In genomic region chr2:138373993-138374408, GRCh38 we compare ENCODE assay signal across 8 cellular contexts.
DNase-seq lines count a peak whose midpoint lies in the region; ATAC-seq, FAIRE-seq and TF ChIP-seq lines count a peak whose summit lies in the region.

No MANE protein-coding gene starts in this region.

- POLR2A ChIA-PET in CD4-positive, alpha-beta T cell (lab: Charles Lee), result no interaction called here

- DNase-seq in CD4-positive, alpha-beta T cell, result no peak
- DNase-seq in NB4 (ENCODE audit: low read depth), result peak; percentile 36
- peak; percentile 14 for DNase-seq in WERI-Rb-1
- peak; percentile 27 for DNase-seq in iPS DF 6.9 (ENCODE audit: low read depth, low spot score)
- peak; percentile 30 for DNase-seq in urothelium cell line (ENCODE audit: low spot score)
- no peak for DNase-seq in aorta
- no peak for DNase-seq in 8988T

- CTCF ChIA-PET in CD4-positive, alpha-beta T cell (lab: Charles Lee), result no interaction called here

- intact Hi-C loops in CD4-positive, alpha-beta T cell (cut with DNase I, micrococcal nuclease), result no loop called here
- intact Hi-C loops in aorta (cut with DNase I), result no loop called here

- no peak for ATAC-seq in CD4-positive, alpha-beta T cell (ENCODE audit: poor library complexity)
- peak; percentile 75 for ATAC-seq in GM19438 (IDR thresholded peaks at IDR 0.05; ENCODE audit: low read depth, unreplicated experiment)
- ATAC-seq in aorta (ENCODE audit: low FRiP score), result no peak

- no CpG with 5 or more reads among the region's 1 CpG for WGBS in iPS DF 6.9 (ENCODE audit: insufficient coverage, insufficient read length)
- WGBS in aorta, 2 donors, result 71 to 83% methylated on average over 1 of the region's 1 CpG

- no peak overlapping the region for H3K27ac Mint-ChIP-seq in CD4-positive, alpha-beta T cell

- H3K4me1 ChIP-seq in iPS DF 6.9 (ENCODE audit: control insufficient read depth, insufficient read depth, low read length) (no peaks in the 10 kb centered on the region), aorta (ENCODE audit: control insufficient read depth in 1 of 2, insufficient read depth in 2 of 2, low read length in 2 of 2) (no peaks in the 10 kb centered on the region)

- TF ChIP-seq CTCF in CD4-positive, alpha-beta T cell (IDR thresholded peaks at IDR 0.05), result peak; percentile 19
- TF ChIP-seq CTCF in NB4 (IDR thresholded peaks at IDR 0.05; ENCODE audit: low read depth, low read length) (peak; percentile 61), WERI-Rb-1 (IDR thresholded peaks at IDR 0.05; ENCODE audit: low read depth, low read length) (peak; percentile 56)

- no peak for TF ChIP-seq POLR2A in NB4 (IDR thresholded peaks at IDR 0.05; ENCODE audit: extremely low read depth, insufficient read length)

- H3K27ac ChIP-seq in CD4-positive, alpha-beta T cell (ENCODE audit: low read depth, low read length), result no peak overlapping the region
- no peak overlapping the region for H3K27ac ChIP-seq in WERI-Rb-1
- no peak overlapping the region for H3K27ac ChIP-seq in iPS DF 6.9 (ENCODE audit: low read length)
- no peak overlapping the region for H3K27ac ChIP-seq in aorta (ENCODE audit: low read depth in 1 of 2, low read length in 2 of 2)

- no peaks in the 10 kb centered on the region for H3K36me3 ChIP-seq in WERI-Rb-1
- H3K36me3 ChIP-seq in iPS DF 6.9 (ENCODE audit: control insufficient read depth, insufficient read depth, low read length), result no peaks in the 10 kb centered on the region
- H3K36me3 ChIP-seq in aorta (ENCODE audit: control insufficient read depth in 1 of 2, insufficient read depth in 2 of 2, low read length in 1 of 2), result no peaks in the 10 kb centered on the region

- H3K36me3 Mint-ChIP-seq in CD4-positive, alpha-beta T cell (ENCODE audit: low read depth), result no peaks in the 10 kb centered on the region

- no peaks in the 10 kb centered on the region for H3K27me3 ChIP-seq in CD4-positive, alpha-beta T cell (ENCODE audit: control insufficient read depth, insufficient read depth, low read length)
- no peaks in the 10 kb centered on the region for H3K27me3 ChIP-seq in WERI-Rb-1 (ENCODE audit: insufficient read depth, low read depth, severe bottlenecking)
- H3K27me3 ChIP-seq in iPS DF 6.9 (ENCODE audit: control insufficient read depth, insufficient read depth, low read length), result no peaks in the 10 kb centered on the region
- H3K27me3 ChIP-seq in aorta (ENCODE audit: control insufficient read depth in 1 of 2, insufficient read depth in 2 of 2, low read length in 1 of 2), result no peaks in the 10 kb centered on the region

- no peaks in the 10 kb centered on the region for H3K27me3 Mint-ChIP-seq in CD4-positive, alpha-beta T cell

- H3K9me3 ChIP-seq in CD4-positive, alpha-beta T cell (ENCODE audit: control insufficient read depth, low read length), result no peaks in the 10 kb centered on the region
- no peaks in the 10 kb centered on the region for H3K9me3 ChIP-seq in WERI-Rb-1 (ENCODE audit: severe bottlenecking)
- H3K9me3 ChIP-seq in iPS DF 6.9 (ENCODE audit: control insufficient read depth, insufficient read depth, low read length), result no peaks in the 10 kb centered on the region
- H3K9me3 ChIP-seq in aorta (ENCODE audit: control insufficient read depth, low read length), result no peaks in the 10 kb centered on the region

- FAIRE-seq in urothelium cell line (lab: Jason Lieb, UNC), result no peak

- H3K4me3 ChIP-seq in NB4 (ENCODE audit: low read depth, low read length) (no peak overlapping the region), WERI-Rb-1 (ENCODE audit: low read depth, low read length) (no peak overlapping the region), iPS DF 6.9 (ENCODE audit: low read length) (no peak overlapping the region), aorta (ENCODE audit: low read length in 2 of 2) (no peak overlapping the region)

- H3K9me3 Mint-ChIP-seq in CD4-positive, alpha-beta T cell, result no peaks in the 10 kb centered on the region

- no peaks in the 10 kb centered on the region for H3K4me1 Mint-ChIP-seq in CD4-positive, alpha-beta T cell (ENCODE audit: low read depth)

- no peak overlapping the region for H3K4me3 Mint-ChIP-seq in CD4-positive, alpha-beta T cell

Comparison
In these comparisons a context has a peak if more than half of its experiments do, and no peak if none do; other contexts are left out.
1. DNase-seq: peak in NB4 (single experiment), WERI-Rb-1 (single experiment), iPS DF 6.9 (single experiment) and urothelium cell line (single experiment); none in CD4-positive, alpha-beta T cell (0 of 10), aorta (0 of 2) and 8988T (single experiment).
2. Peak in every context shown above with its lines, with median percentiles within 50 percentile points of each other: CTCF ChIP-seq.